ENCODE assay signal across 8 cellular contexts in genomic region chr11:65860278-65861164, GRCh38. TPM values are rescaled to one million over a fixed set of nuclear protein-coding genes. Genes with fewer than 3 reads are reported as not detected.
A peak's percentile ranks its signal among the peaks of the same experiment; 100 is the strongest.
DNase-seq lines count a peak whose midpoint lies in the region; ATAC-seq and TF ChIP-seq lines count a peak whose summit lies in the region.

Gene MUS81 (plus strand): TSS chr11:65860433. CDS start chr11:65860754, 321 bp downstream.

- H2AFZ ChIP-seq in Loucy (ENCODE audit: low read length) (peak within 1 kb of the TSS; percentile 87; the same call in 1 of the 2 replicates), fibroblast of lung (ENCODE audit: low read length) (no peak within 1 kb of the TSS)

- H3K4me1 Mint-ChIP-seq in activated T-helper 17 cell treated with anti-CD3 and anti-CD28 coated beads, Interleukin-2, amount 50 U/mL, for 72 hours, result peaks cover 21% of the 10 kb centered on the region
- peaks cover 30 to 45% (median 41%) of the 10 kb centered on the region in 4 donors for H3K4me1 Mint-ChIP-seq in naive thymus-derived CD8-positive, alpha-beta T cell
- H3K4me1 Mint-ChIP-seq in stimulated activated naive B cell treated with anti-CD40 and anti-IgM and Interleukin-4, amounts not matched to agents 10 μg/mL and 1 μg/mL and 100 μg/mL, for 72 hours, result peaks cover 32 to 57% of the 10 kb centered on the region in 2 donors

- POLR2A ChIA-PET in naive thymus-derived CD8-positive, alpha-beta T cell (lab: Charles Lee), result interaction anchor here (0.6 to 12.6 kb wide), 43 partner anchors 11 to 1543 kb away, joined by 3 to 405 read pairs (median 7); partner anchors contain the start of genes BANF1, C11orf68, CCDC85B and CTSW

- H3K4me1 ChIP-seq in BLaER1 (peaks cover 39% of the 10 kb centered on the region), Loucy (ENCODE audit: insufficient read depth, low read length, poor library complexity, severe bottlenecking) (peaks cover 38% of the 10 kb centered on the region), RWPE2 (ENCODE audit: insufficient read depth, poor library complexity, severe bottlenecking) (no peaks in the 10 kb centered on the region), fibroblast of lung (ENCODE audit: control insufficient read depth, extremely low read depth, insufficient read depth, low read length) (peaks cover 25% of the 10 kb centered on the region)

- H4K20me1 ChIP-seq in BLaER1, result peaks cover 66% of the 10 kb centered on the region
- peaks cover 42% of the 10 kb centered on the region for H4K20me1 ChIP-seq in Loucy (ENCODE audit: insufficient read depth, low read length, poor library complexity, severe bottlenecking)
- H4K20me1 ChIP-seq in fibroblast of lung (ENCODE audit: control insufficient read depth, extremely low read depth, insufficient read depth, low read length), result peaks cover 6% of the 10 kb centered on the region

- ATAC-seq in GM19455 (IDR thresholded peaks at IDR 0.05; ENCODE audit: unreplicated experiment) (peak; percentile 30), RWPE2 (ENCODE audit: low read depth) (peak; percentile 49)
- ATAC-seq in activated T-helper 17 cell treated with anti-CD3 and anti-CD28 coated beads, Interleukin-2, amount 50 U/mL, for 72 hours (replicated peaks), result peak; percentile 43
- peak; percentile 41 to 50 for ATAC-seq in naive thymus-derived CD8-positive, alpha-beta T cell
- peak; percentile 48 to 49 for ATAC-seq in stimulated activated naive B cell treated with anti-CD40 and anti-IgM and Interleukin-4, amounts not matched to agents 10 μg/mL and 1 μg/mL and 100 μg/mL, for 72 hours (replicated peaks)

- H3K4me3 ChIP-seq in BLaER1 (peak within 1 kb of the TSS; percentile 91), Loucy (ENCODE audit: low read length, poor library complexity, severe bottlenecking) (peak within 1 kb of the TSS; percentile 80), RWPE2 (ENCODE audit: severe bottlenecking) (peak within 1 kb of the TSS; percentile 97), fibroblast of lung (replicated peaks in 1 of 4; ENCODE audit: control extremely low read depth in 1 of 4, insufficient read depth in 1 of 4, low read depth in 3 of 4, low read length in 4 of 4) (peak within 1 kb of the TSS; percentile 90 to 99 (median 96))

- H3K27ac Mint-ChIP-seq in activated T-helper 17 cell treated with anti-CD3 and anti-CD28 coated beads, Interleukin-2, amount 50 U/mL, for 72 hours, result peak within 1 kb of the TSS; percentile 89
- peak within 1 kb of the TSS; percentile 93 to 99 (median 96) for H3K27ac Mint-ChIP-seq in naive thymus-derived CD8-positive, alpha-beta T cell
- H3K27ac Mint-ChIP-seq in stimulated activated naive B cell treated with anti-CD40 and anti-IgM and Interleukin-4, amounts not matched to agents 10 μg/mL and 1 μg/mL and 100 μg/mL, for 72 hours, result peak within 1 kb of the TSS; percentile 99

- peak within 1 kb of the TSS; percentile 86 for H3K27ac ChIP-seq in BLaER1
- H3K27ac ChIP-seq in RWPE2 (ENCODE audit: poor library complexity, severe bottlenecking), result peak within 1 kb of the TSS; percentile 91
- peak within 1 kb of the TSS; percentile 98 for H3K27ac ChIP-seq in fibroblast of lung (ENCODE audit: insufficient read depth, low read length)

- H3K27me3 ChIP-seq in BLaER1, result no peaks in the 10 kb centered on the region
- H3K27me3 ChIP-seq in Loucy (ENCODE audit: insufficient read depth, low read length, poor library complexity, severe bottlenecking), result peaks cover 11% of the 10 kb centered on the region
- H3K27me3 ChIP-seq in RWPE2 (ENCODE audit: insufficient read depth, poor library complexity, severe bottlenecking), result no peaks in the 10 kb centered on the region
- no peaks in the 10 kb centered on the region for H3K27me3 ChIP-seq in fibroblast of lung (ENCODE audit: control insufficient read depth, insufficient read depth, low read length)

- H3K4me3 Mint-ChIP-seq in activated T-helper 17 cell treated with anti-CD3 and anti-CD28 coated beads, Interleukin-2, amount 50 U/mL, for 72 hours, result peak within 1 kb of the TSS; percentile 89
- H3K4me3 Mint-ChIP-seq in naive thymus-derived CD8-positive, alpha-beta T cell, result peak within 1 kb of the TSS; percentile 91 to 99 (median 96)
- peak within 1 kb of the TSS; percentile 97 for H3K4me3 Mint-ChIP-seq in stimulated activated naive B cell treated with anti-CD40 and anti-IgM and Interleukin-4, amounts not matched to agents 10 μg/mL and 1 μg/mL and 100 μg/mL, for 72 hours

- H3K36me3 Mint-ChIP-seq in activated T-helper 17 cell treated with anti-CD3 and anti-CD28 coated beads, Interleukin-2, amount 50 U/mL, for 72 hours (ENCODE audit: low read depth), result peaks cover 77% of the 10 kb centered on the region
- peaks cover 0 to 48% (median 8%) of the 10 kb centered on the region in 3 donors for H3K36me3 Mint-ChIP-seq in naive thymus-derived CD8-positive, alpha-beta T cell
- peaks cover 53 to 54% of the 10 kb centered on the region in 2 donors for H3K36me3 Mint-ChIP-seq in stimulated activated naive B cell treated with anti-CD40 and anti-IgM and Interleukin-4, amounts not matched to agents 10 μg/mL and 1 μg/mL and 100 μg/mL, for 72 hours

- H3K27me3 Mint-ChIP-seq in activated T-helper 17 cell treated with anti-CD3 and anti-CD28 coated beads, Interleukin-2, amount 50 U/mL, for 72 hours, result no peaks in the 10 kb centered on the region
- H3K27me3 Mint-ChIP-seq in naive thymus-derived CD8-positive, alpha-beta T cell, result no peaks in the 10 kb centered on the region
- H3K27me3 Mint-ChIP-seq in stimulated activated naive B cell treated with anti-CD40 and anti-IgM and Interleukin-4, amounts not matched to agents 10 μg/mL and 1 μg/mL and 100 μg/mL, for 72 hours, result no peaks in the 10 kb centered on the region

- H3K79me2 ChIP-seq in Loucy (ENCODE audit: insufficient read depth, low read length) (peaks cover 72% of the 10 kb centered on the region), fibroblast of lung (ENCODE audit: control insufficient read depth, insufficient read depth, low read length) (peaks cover 57% of the 10 kb centered on the region)

- H3F3A ChIP-seq in Loucy (ENCODE audit: low read depth), result 0 out of 2 replicates have a peak, but pooled peaks cover 7% of the 10 kb centered on the region

- H3K36me3 ChIP-seq in BLaER1 (peaks cover 53% of the 10 kb centered on the region), Loucy (ENCODE audit: insufficient read depth, low read length) (peaks cover 34% of the 10 kb centered on the region; the same call in 1 of the 2 replicates), RWPE2 (ENCODE audit: low read depth) (peaks cover 63% of the 10 kb centered on the region), fibroblast of lung (ENCODE audit: control insufficient read depth, insufficient read depth, low read length) (peaks cover 44% of the 10 kb centered on the region)

- H3K9me3 ChIP-seq in BLaER1, result no peaks in the 10 kb centered on the region
- H3K9me3 ChIP-seq in Loucy (ENCODE audit: insufficient read depth, low read depth, low read length), result no peaks in the 10 kb centered on the region
- H3K9me3 ChIP-seq in RWPE2 (ENCODE audit: severe bottlenecking), result no peaks in the 10 kb centered on the region
- no peaks in the 10 kb centered on the region for H3K9me3 ChIP-seq in fibroblast of lung (ENCODE audit: control insufficient read depth, insufficient read depth, low read depth, low read length)

- TF ChIP-seq CTCF in Loucy (conservative IDR thresholded peaks at IDR 0.05; ENCODE audit: low read length) (peak; percentile 90), RWPE2 (IDR thresholded peaks at IDR 0.05; ENCODE audit: poor library complexity, severe bottlenecking) (peak; percentile 95), fibroblast of lung (conservative IDR thresholded peaks at IDR 0.05 in 1 of 2, IDR thresholded peaks at IDR 0.05 in 1 of 2; ENCODE audit: low read depth in 1 of 2, low read length in 2 of 2) (peak; percentile 59 to 70)

- H3K4me2 ChIP-seq in BLaER1, result peak within 1 kb of the TSS; percentile 89
- peak within 1 kb of the TSS; percentile 99 for H3K4me2 ChIP-seq in Loucy (ENCODE audit: low read depth, low read length, poor library complexity, severe bottlenecking)
- H3K4me2 ChIP-seq in fibroblast of lung (ENCODE audit: extremely low read depth, insufficient read depth, low read length), result peak within 1 kb of the TSS; percentile 98

- peak within 1 kb of the TSS; percentile 96 for H3K9ac ChIP-seq in BLaER1
- peak within 1 kb of the TSS; percentile 98 for H3K9ac ChIP-seq in Loucy (ENCODE audit: low read depth, low read length, poor library complexity, severe bottlenecking)
- H3K9ac ChIP-seq in fibroblast of lung (ENCODE audit: insufficient read depth, low read length), result peak within 1 kb of the TSS; percentile 94

- H3K9me3 Mint-ChIP-seq in activated T-helper 17 cell treated with anti-CD3 and anti-CD28 coated beads, Interleukin-2, amount 50 U/mL, for 72 hours, result no peaks in the 10 kb centered on the region
- no peaks in the 10 kb centered on the region for H3K9me3 Mint-ChIP-seq in naive thymus-derived CD8-positive, alpha-beta T cell
- H3K9me3 Mint-ChIP-seq in stimulated activated naive B cell treated with anti-CD40 and anti-IgM and Interleukin-4, amounts not matched to agents 10 μg/mL and 1 μg/mL and 100 μg/mL, for 72 hours, result no peaks in the 10 kb centered on the region

- H3K9me2 ChIP-seq in Loucy (replicated peaks; ENCODE audit: low read depth, low read length), result no peaks in the 10 kb centered on the region

- DNase-seq in RWPE2 (ENCODE audit: low spot score) (peak; percentile 98), fibroblast of lung (ENCODE audit: low read depth in 2 of 2) (peak; percentile 98 to 99)
- peak; percentile 90 to 98 (median 95) for DNase-seq in naive thymus-derived CD8-positive, alpha-beta T cell
- peak; percentile 96 for DNase-seq in stimulated activated naive B cell treated with anti-CD40 and anti-IgM and Interleukin-4, amounts not matched to agents 10 μg/mL and 1 μg/mL and 100 μg/mL, for 72 hours

RNA-seq across cellular contexts. Expression of gene MUS81, which starts in this region (rescaled TPM):
- total RNA-seq in activated T-helper 17 cell treated with anti-CD3 and anti-CD28 coated beads, Interleukin-2, amount 50 U/mL, for 72 hours, result 10 to 100 TPM; 65.2 to 77.2 TPM
- 38.8 and 56.8 TPM in 2 replicates for total RNA-seq in fibroblast of lung
- polyA plus RNA-seq in fibroblast of lung, result 18.7 and 23.6 TPM in 2 replicates
- polyA plus RNA-seq in fibroblast of lung (2012), result 38.4 and 38.7 TPM in 2 replicates
- 35.5 and 62.4 TPM in 2 replicates for polyA minus RNA-seq in fibroblast of lung (ENCODE audit: low replicate concordance)
- 10 to 100 TPM; 91.9 to 97.8 TPM for total RNA-seq in naive thymus-derived CD8-positive, alpha-beta T cell
- 10 to 100 TPM; 21.7 to 26.5 (median 24.5) TPM for polyA plus RNA-seq in naive thymus-derived CD8-positive, alpha-beta T cell

Comparison
In these comparisons a context has a peak if more than half of its experiments do, and no peak if none do; other contexts are left out.
1. Peak in every context shown above with its lines: DNase-seq, ATAC-seq, H3K4me3 ChIP-seq and H3K27ac ChIP-seq.